Comparison of ENCODE assay signal across 12 cellular contexts in genomic region chr11:2912498-2912897, GRCh38. TPM values are rescaled to one million over a fixed set of nuclear protein-coding genes. Genes with fewer than 3 reads are reported as not detected.
A peak's percentile ranks its signal among the peaks of the same experiment; 100 is the strongest.
DNase-seq lines count a peak whose midpoint lies in the region; ATAC-seq and TF ChIP-seq lines count a peak whose summit lies in the region.
"Had no signal": no experiment of that assay in that cellular context is flagged by ENCODE, and none has a peak within 500 bp of the region (broad histone marks: within the 10 kb centered on the region; RNA-seq: fewer than 3 reads in every experiment).

No MANE protein-coding gene starts in this region.

- H3K4me1 ChIP-seq in tibial artery (peaks cover 0 to 54% (median 11%) of the 10 kb centered on the region in 4 donors), HAP-1 (no peaks in the 10 kb centered on the region)

- H3K9me3 ChIP-seq in tibial artery, result no peaks in the 10 kb centered on the region
- no peaks in the 10 kb centered on the region for H3K9me3 ChIP-seq in HAP-1

- H3K27me3 ChIP-seq in tibial artery, result peaks cover 0 to 21% of the 10 kb centered on the region in 2 donors
- H3K27me3 ChIP-seq in HAP-1 (ENCODE audit: low read depth), result no peaks in the 10 kb centered on the region

- intact Hi-C loops in tibial artery (cut with DNase I; ENCODE audit: low total_unique reads), result no loop called here

- H3K36me3 Mint-ChIP-seq in activated T-cell treated with anti-CD3 and anti-CD28 coated beads, Interleukin-2, amount 50 U/mL, for 72 hours (ENCODE audit: insufficient read depth in 2 of 2), result no peaks in the 10 kb centered on the region
- H3K36me3 Mint-ChIP-seq in activated T-cell treated with anti-CD3 and anti-CD28 coated beads, Interleukin-2, amount 50 U/mL, for 24 hours (ENCODE audit: low read depth), result no peaks in the 10 kb centered on the region
- H3K36me3 Mint-ChIP-seq in WTC11, result no peaks in the 10 kb centered on the region
- H3K36me3 Mint-ChIP-seq: activated naive CD8-positive, alpha-beta T cell; natural killer cell treated with Interleukin-12 subunit alpha and Interleukin-12 subunit beta and Interleukin-15 and Interleukin-18, amount 100 ng/mL, for 72 hours; stimulated activated naive B cell treated with anti-CD40 and anti-IgM and Interleukin-4, amounts not matched to agents 10 μg/mL and 1 μg/mL and 100 μg/mL, for 72 hours had no signal

- CTCF ChIA-PET in WTC11 (lab: Charles Lee), result interaction anchor here (1.5 to 4.4 kb wide), 3 partner anchors 21 to 179 kb away, joined by 3 to 16 read pairs (median 4); no protein-coding TSS in a partner anchor

- TF ChIP-seq CTCF in WTC11 (IDR thresholded peaks at IDR 0.05) (no peak), tibial artery (IDR thresholded peaks at IDR 0.05) (no peak)

- no peak overlapping the region for H3K27ac ChIP-seq in tibial artery

- in situ Hi-C loops in HAP-1 (cut with MboI; ENCODE audit: low sequenced_read_pairs), result no loop called here

- ATAC-seq in activated T-cell treated with anti-CD3 and anti-CD28 coated beads, Interleukin-2, amount 50 U/mL, for 72 hours (replicated peaks in 1 of 2), result peak; percentile 56
- peak; percentile 28 for ATAC-seq in WTC11
- ATAC-seq: natural killer cell treated with Interleukin-12 subunit alpha and Interleukin-12 subunit beta and Interleukin-15 and Interleukin-18, amount 100 ng/mL, for 72 hours; stimulated activated naive B cell treated with anti-CD40 and anti-IgM and Interleukin-4, amounts not matched to agents 10 μg/mL and 1 μg/mL and 100 μg/mL, for 72 hours had no signal

- DNase-seq in activated T-cell treated with anti-CD3 and anti-CD28 coated beads, Interleukin-2, amount 50 U/mL, for 72 hours, result no peak
- no peak for DNase-seq in activated T-cell treated with anti-CD3 and anti-CD28 coated beads, Interleukin-2, amount 50 U/mL, for 24 hours
- DNase-seq in WTC11 (ENCODE audit: low spot score) (no peak), islet precursor cell (peak; percentile 98), ureter (ENCODE audit: low spot score) (peak; percentile 94), GF-D8 (lab: John Stamatoyannopoulos, UW) (no peak), tibial artery (no peak), HAP-1 (ENCODE audit: low spot score in 2 of 2) (no peak)
- DNase-seq: CD4-positive, alpha-beta T cell; stimulated activated naive B cell treated with anti-CD40 and anti-IgM and Interleukin-4, amounts not matched to agents 10 μg/mL and 1 μg/mL and 100 μg/mL, for 72 hours had no signal

- H3K4me3 ChIP-seq in tibial artery, result no peak overlapping the region
- no peak overlapping the region for H3K4me3 ChIP-seq in HAP-1

- POLR2A ChIA-PET in WTC11 (lab: Charles Lee), result no interaction called here

- peaks cover 6% of the 10 kb centered on the region for H3K4me1 Mint-ChIP-seq in activated T-cell treated with anti-CD3 and anti-CD28 coated beads, Interleukin-2, amount 50 U/mL, for 72 hours (ENCODE audit: low read depth)
- H3K4me1 Mint-ChIP-seq in activated T-cell treated with anti-CD3 and anti-CD28 coated beads, Interleukin-2, amount 50 U/mL, for 24 hours (ENCODE audit: low read depth), result peaks cover 14% of the 10 kb centered on the region
- no peaks in the 10 kb centered on the region for H3K4me1 Mint-ChIP-seq in WTC11

- H3K27ac Mint-ChIP-seq in activated T-cell treated with anti-CD3 and anti-CD28 coated beads, Interleukin-2, amount 50 U/mL, for 72 hours, result no peak overlapping the region
- H3K27ac Mint-ChIP-seq in activated T-cell treated with anti-CD3 and anti-CD28 coated beads, Interleukin-2, amount 50 U/mL, for 24 hours, result no peak overlapping the region
- no peak overlapping the region for H3K27ac Mint-ChIP-seq in WTC11
- H3K27ac Mint-ChIP-seq: activated naive CD8-positive, alpha-beta T cell; CD4-positive, alpha-beta T cell; natural killer cell treated with Interleukin-12 subunit alpha and Interleukin-12 subunit beta and Interleukin-15 and Interleukin-18, amount 100 ng/mL, for 72 hours; stimulated activated naive B cell treated with anti-CD40 and anti-IgM and Interleukin-4, amounts not matched to agents 10 μg/mL and 1 μg/mL and 100 μg/mL, for 72 hours had no signal

- H3K27me3 Mint-ChIP-seq in activated T-cell treated with anti-CD3 and anti-CD28 coated beads, Interleukin-2, amount 50 U/mL, for 72 hours (ENCODE audit: low read depth), result no peaks in the 10 kb centered on the region
- no peaks in the 10 kb centered on the region for H3K27me3 Mint-ChIP-seq in activated T-cell treated with anti-CD3 and anti-CD28 coated beads, Interleukin-2, amount 50 U/mL, for 24 hours
- H3K27me3 Mint-ChIP-seq in WTC11 (ENCODE audit: low read depth), result peaks cover 20% of the 10 kb centered on the region
- H3K27me3 Mint-ChIP-seq: activated naive CD8-positive, alpha-beta T cell; CD4-positive, alpha-beta T cell; natural killer cell treated with Interleukin-12 subunit alpha and Interleukin-12 subunit beta and Interleukin-15 and Interleukin-18, amount 100 ng/mL, for 72 hours had no signal

- H3K4me3 Mint-ChIP-seq in activated T-cell treated with anti-CD3 and anti-CD28 coated beads, Interleukin-2, amount 50 U/mL, for 72 hours, result no peak overlapping the region
- H3K4me3 Mint-ChIP-seq in activated T-cell treated with anti-CD3 and anti-CD28 coated beads, Interleukin-2, amount 50 U/mL, for 24 hours, result no peak overlapping the region
- H3K4me3 Mint-ChIP-seq in WTC11, result no peak overlapping the region
- H3K4me3 Mint-ChIP-seq: activated naive CD8-positive, alpha-beta T cell; CD4-positive, alpha-beta T cell; natural killer cell treated with Interleukin-12 subunit alpha and Interleukin-12 subunit beta and Interleukin-15 and Interleukin-18, amount 100 ng/mL, for 72 hours; stimulated activated naive B cell treated with anti-CD40 and anti-IgM and Interleukin-4, amounts not matched to agents 10 μg/mL and 1 μg/mL and 100 μg/mL, for 72 hours had no signal

- H3K9me3 Mint-ChIP-seq in activated T-cell treated with anti-CD3 and anti-CD28 coated beads, Interleukin-2, amount 50 U/mL, for 72 hours, result no peaks in the 10 kb centered on the region
- H3K9me3 Mint-ChIP-seq in activated T-cell treated with anti-CD3 and anti-CD28 coated beads, Interleukin-2, amount 50 U/mL, for 24 hours, result no peaks in the 10 kb centered on the region
- H3K9me3 Mint-ChIP-seq in WTC11, result no peaks in the 10 kb centered on the region
- H3K9me3 Mint-ChIP-seq: CD4-positive, alpha-beta T cell; natural killer cell treated with Interleukin-12 subunit alpha and Interleukin-12 subunit beta and Interleukin-15 and Interleukin-18, amount 100 ng/mL, for 72 hours; stimulated activated naive B cell treated with anti-CD40 and anti-IgM and Interleukin-4, amounts not matched to agents 10 μg/mL and 1 μg/mL and 100 μg/mL, for 72 hours had no signal

- no peaks in the 10 kb centered on the region for H3K36me3 ChIP-seq in tibial artery
- H3K36me3 ChIP-seq in HAP-1 (replicated peaks), result no peaks in the 10 kb centered on the region

TF ChIP-seq in WTC11, 78 proteins besides CTCF, POLR2A, EP300 and RAD21 (continues in another document):
- TF ChIP-seq ZNF425 (CRISPR knock-in tag; conservative IDR thresholded peaks at IDR 0.05), result no peak
- TF ChIP-seq, protein P1, sequence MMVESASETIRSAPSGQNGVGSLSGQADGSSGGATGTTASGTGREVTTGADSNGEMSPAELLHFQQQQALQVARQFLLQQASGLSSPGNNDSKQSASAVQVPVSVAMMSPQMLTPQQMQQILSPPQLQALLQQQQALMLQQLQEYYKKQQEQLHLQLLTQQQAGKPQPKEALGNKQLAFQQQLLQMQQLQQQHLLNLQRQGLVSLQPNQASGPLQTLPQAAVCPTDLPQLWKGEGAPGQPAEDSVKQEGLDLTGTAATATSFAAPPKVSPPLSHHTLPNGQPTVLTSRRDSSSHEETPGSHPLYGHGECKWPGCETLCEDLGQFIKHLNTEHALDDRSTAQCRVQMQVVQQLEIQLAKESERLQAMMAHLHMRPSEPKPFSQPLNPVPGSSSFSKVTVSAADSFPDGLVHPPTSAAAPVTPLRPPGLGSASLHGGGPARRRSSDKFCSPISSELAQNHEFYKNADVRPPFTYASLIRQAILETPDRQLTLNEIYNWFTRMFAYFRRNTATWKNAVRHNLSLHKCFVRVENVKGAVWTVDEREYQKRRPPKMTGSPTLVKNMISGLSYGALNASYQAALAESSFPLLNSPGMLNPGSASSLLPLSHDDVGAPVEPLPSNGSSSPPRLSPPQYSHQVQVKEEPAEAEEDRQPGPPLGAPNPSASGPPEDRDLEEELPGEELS (CRISPR knock-in tag; IDR thresholded peaks at IDR 0.05), result no peak
- no peak for TF ChIP-seq SP1 (CRISPR knock-in tag; conservative IDR thresholded peaks at IDR 0.05)
- TF ChIP-seq KAT7 (CRISPR knock-in tag; IDR thresholded peaks at IDR 0.05; ENCODE audit: borderline replicate concordance), result no peak
- TF ChIP-seq ZNF396 (CRISPR knock-in tag; IDR thresholded peaks at IDR 0.05; ENCODE audit: borderline replicate concordance), result no peak
- no peak for TF ChIP-seq PRRX2 (CRISPR knock-in tag; IDR thresholded peaks at IDR 0.05)
- no peak for TF ChIP-seq ATF1 (CRISPR knock-in tag; IDR thresholded peaks at IDR 0.05)

RNA-seq across cellular contexts. Expression of gene PHLDA2, which starts 16.7 kb away (rescaled TPM):
- total RNA-seq in activated T-cell treated with anti-CD3 and anti-CD28 coated beads, Interleukin-2, amount 50 U/mL, for 72 hours, result 10 to 100 TPM in 1 of 2 donors, 1 to 10 TPM in 1; 3.4 to 12.3 TPM
- 9.4 to 11.0 TPM (median 9.6 TPM) in 3 replicates for total RNA-seq in WTC11 (2021)
- 15.9 TPM for total RNA-seq in ureter

RNA-seq across cellular contexts. Expression of gene CDKN1C, which starts 26.9 kb away (rescaled TPM):
- 1 to 10 TPM; 1.5 to 2.6 TPM for total RNA-seq in activated T-cell treated with anti-CD3 and anti-CD28 coated beads, Interleukin-2, amount 50 U/mL, for 72 hours
- total RNA-seq in WTC11 (2021) (25.0 to 35.0 TPM (median 32.4 TPM) in 3 replicates), ureter (21.5 TPM)

Comparison
In these comparisons a context has a peak if more than half of its experiments do, and no peak if none do; other contexts are left out.
1. DNase-seq: peak in islet precursor cell (single experiment) and ureter (single experiment); none in activated T-cell treated with anti-CD3 and anti-CD28 coated beads, Interleukin-2, amount 50 U/mL, for 72 hours (0 of 2), activated T-cell treated with anti-CD3 and anti-CD28 coated beads, Interleukin-2, amount 50 U/mL, for 24 hours (single experiment), WTC11 (single experiment), GF-D8 (single experiment), tibial artery (0 of 2) and HAP-1 (0 of 2).